In the genomic region with DNA sequence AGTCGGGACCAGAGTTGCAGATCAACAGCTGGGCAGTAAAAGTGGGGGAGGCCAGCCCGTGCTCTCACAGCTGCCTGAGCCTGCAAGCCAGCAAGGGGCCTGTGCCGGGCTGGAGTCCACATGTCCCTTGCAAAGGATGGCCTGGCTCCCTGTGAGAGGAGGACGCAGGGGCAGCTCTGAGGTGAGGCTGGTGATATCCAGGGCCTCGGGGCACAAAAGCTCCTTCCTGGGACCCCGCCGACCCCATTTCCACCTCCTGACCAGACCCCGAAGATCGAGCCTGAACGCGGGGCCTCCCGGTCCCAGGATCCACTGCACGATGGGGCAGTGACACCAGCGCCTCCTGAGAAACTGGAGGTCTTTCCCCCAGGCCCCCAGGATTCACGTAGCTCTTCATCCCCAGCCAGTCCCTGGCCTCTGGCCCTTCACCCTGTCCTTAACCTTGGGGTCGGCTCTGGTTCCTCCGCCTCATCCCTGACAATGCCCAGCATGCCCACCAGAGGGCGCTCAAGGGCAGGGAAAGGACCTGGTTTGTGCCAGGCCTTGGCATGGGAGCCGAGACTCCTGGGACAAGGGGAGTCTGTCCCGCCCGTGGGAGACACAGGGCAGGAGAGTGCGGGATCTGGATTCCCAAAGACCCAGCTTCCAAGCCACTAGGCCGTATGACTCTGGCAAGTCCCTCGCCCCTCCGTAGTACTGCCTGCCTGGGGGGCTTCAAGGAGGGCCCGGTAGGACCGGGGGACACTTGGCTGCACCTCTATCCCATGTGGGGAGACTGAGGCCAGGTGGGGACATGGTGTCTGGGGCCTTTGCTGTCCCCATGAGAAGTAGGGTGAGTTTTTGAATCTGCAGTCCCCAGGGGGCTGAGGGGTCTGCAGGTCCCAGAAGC, we compare ENCODE assay signal across 8 cellular contexts. TPM values are rescaled to one million over a fixed set of nuclear protein-coding genes. Genes with fewer than 3 reads are reported as not detected.
DNase-seq lines count a peak whose midpoint lies in the region; ATAC-seq, FAIRE-seq and TF ChIP-seq lines count a peak whose summit lies in the region.

No MANE protein-coding gene starts in this region.

- no peaks in the 10 kb centered on the region for H3K9me2 ChIP-seq in MM.1S (replicated peaks; ENCODE audit: insufficient read depth, low read length)

- DNase-seq in MM.1S (peak; percentile 39), breast epithelium (ENCODE audit: low spot score in 2 of 2) (peak; percentile 72 to 89), left colon (peak; percentile 58 to 80)
- peak; percentile 81 for DNase-seq in stimulated activated CD4-positive, alpha-beta T cell treated with anti-CD3 and anti-CD28 coated beads, Interleukin-4, amount 100 ng/mL, for 1 hour

- no peaks in the 10 kb centered on the region for H3K79me2 ChIP-seq in MM.1S (ENCODE audit: low read length)

- no peak for TF ChIP-seq POLR2A in breast epithelium (IDR thresholded peaks at IDR 0.05)

- intact Hi-C loops in breast epithelium (cut with DNase I; ENCODE audit: low total_unique reads): loop anchor here (10.0 kb wide), 2 partner anchors 300 to 1400 kb away; a partner anchor contains a TSS
- intact Hi-C loops in left colon (cut with DNase I, micrococcal nuclease): loop anchor here (10.0 kb wide), 1 partner anchor 320 kb away; no protein-coding TSS in a partner anchor

- FAIRE-seq in G401.6 (lab: Jason Lieb, UNC): peak; percentile 3

- H3K27ac ChIP-seq in MM.1S (ENCODE audit: low read length): no peak overlapping the region
- peak overlapping the region in 1 of 2 donors; percentile 5 for H3K27ac ChIP-seq in breast epithelium

- H3K4me1 ChIP-seq in MM.1S (ENCODE audit: low read length): no peaks in the 10 kb centered on the region
- H3K4me1 ChIP-seq in breast epithelium: peaks cover 6 to 9% of the 10 kb centered on the region in 2 donors

- ATAC-seq in left colon (peak; percentile 72), HG03097 (IDR thresholded peaks at IDR 0.05; ENCODE audit: low FRiP score, unreplicated experiment) (no peak), GM18511 (IDR thresholded peaks at IDR 0.05; ENCODE audit: unreplicated experiment) (no peak)

- no peaks in the 10 kb centered on the region for H3F3A ChIP-seq in MM.1S (ENCODE audit: insufficient read depth, low read length)

- no peak overlapping the region for H3K4me2 ChIP-seq in MM.1S (ENCODE audit: low read depth, low read length)

- no peaks in the 10 kb centered on the region for H3K9me3 ChIP-seq in MM.1S (replicated peaks; ENCODE audit: insufficient read depth, low read length)
- H3K9me3 ChIP-seq in breast epithelium: no peaks in the 10 kb centered on the region

- peak; percentile 96 for TF ChIP-seq CTCF in MM.1S (IDR thresholded peaks at IDR 0.05; ENCODE audit: low read length)
- peak; percentile 87 for TF ChIP-seq CTCF in WI38 (IDR thresholded peaks at IDR 0.05; ENCODE audit: low read depth, low read length)
- TF ChIP-seq CTCF in breast epithelium (IDR thresholded peaks at IDR 0.05): peak; percentile 96 to 99 (median 96)

- H3K36me3 ChIP-seq in MM.1S (replicated peaks; ENCODE audit: insufficient read depth, low read length) (no peaks in the 10 kb centered on the region), breast epithelium (no peaks in the 10 kb centered on the region)

- H2AFZ ChIP-seq in MM.1S (ENCODE audit: low read length): no peak overlapping the region

- H3K27me3 ChIP-seq in MM.1S (replicated peaks; ENCODE audit: insufficient read depth, low read length) (peaks cover 68% of the 10 kb centered on the region), breast epithelium (no peaks in the 10 kb centered on the region)

- no peak overlapping the region for H3K4me3 ChIP-seq in MM.1S (ENCODE audit: low read length)
- no peak overlapping the region for H3K4me3 ChIP-seq in WI38 (ENCODE audit: low read depth, low read length)
- H3K4me3 ChIP-seq in breast epithelium: peak overlapping the region in 1 of 3 donors; percentile 2

- H4K20me1 ChIP-seq in MM.1S (ENCODE audit: insufficient read depth, low read length): no peaks in the 10 kb centered on the region

- no peak overlapping the region for H3K9ac ChIP-seq in MM.1S (ENCODE audit: low read length)

RNA-seq across cellular contexts. Expression of a gene that starts 17.8 kb away (rescaled TPM):
- total RNA-seq in breast epithelium (1 to 10 TPM in 2 of 3 donors, not detected in 1; 2.2 to 2.9 TPM), left colon (not detected)
